7 cellular contexts compared by ENCODE assay signal in the genomic region with DNA sequence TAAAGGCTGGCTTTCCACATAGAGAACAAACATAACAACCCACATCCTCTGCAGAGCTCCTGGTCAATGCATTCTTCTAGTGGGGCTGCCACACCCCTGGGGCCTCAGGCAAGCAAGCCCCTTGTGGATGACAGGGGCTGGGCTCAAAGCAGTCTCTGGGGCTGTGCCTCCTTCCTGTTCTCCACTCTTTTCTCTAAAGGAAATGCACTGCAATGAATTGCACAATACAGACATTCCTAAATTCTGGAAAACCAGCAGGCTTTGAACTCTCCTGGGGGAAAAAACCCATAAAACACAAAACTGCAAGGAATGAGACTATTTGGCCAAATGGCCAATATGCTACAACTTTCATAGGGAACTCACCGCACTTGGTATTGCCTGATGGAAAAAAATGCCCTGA.
DNase-seq lines count a peak whose midpoint lies in the region; FAIRE-seq and TF ChIP-seq lines count a peak whose summit lies in the region.
"Not testable (repeated sequence)": the region's sequence is repeated elsewhere in the genome, so short reads cannot be mapped to it uniquely, and the experiment has no call there.

No MANE protein-coding gene starts in this region.

- H3K79me2 ChIP-seq in fibroblast of lung (ENCODE audit: control insufficient read depth, insufficient read depth, low read length) (peaks cover 15% of the 10 kb centered on the region), keratinocyte (ENCODE audit: control insufficient read depth, insufficient read depth, low read length) (peaks cover 22% of the 10 kb centered on the region)

- H4K20me1 ChIP-seq in fibroblast of lung (ENCODE audit: control insufficient read depth, extremely low read depth, insufficient read depth, low read length); keratinocyte (ENCODE audit: control insufficient read depth, extremely low read depth, insufficient read depth, low read length): not testable (repeated sequence)

- not testable (repeated sequence) for H3K4me2 ChIP-seq in fibroblast of lung (ENCODE audit: extremely low read depth, insufficient read depth, low read length)
- H3K4me2 ChIP-seq in keratinocyte (ENCODE audit: control insufficient read depth, extremely low read depth, insufficient read depth, low read depth, low read length) = peak overlapping the region; percentile 16

- in situ Hi-C loops in astrocyte of the spinal cord (cut with HindIII; ENCODE audit: low sequenced_read_pairs) = not testable (repeated sequence)

- H3K36me3 ChIP-seq in SJSA1; fibroblast of lung (ENCODE audit: control insufficient read depth, insufficient read depth, low read length); keratinocyte (ENCODE audit: control insufficient read depth in 2 of 2, extremely low read depth in 1 of 2, insufficient read depth in 2 of 2, low read length in 2 of 2): not testable (repeated sequence)

- dilution Hi-C loops in keratinocyte (cut with MboI; ENCODE audit: extremely low pct_ligation_motif_present, low sequenced_read_pairs) = not testable (repeated sequence)

- H2AFZ ChIP-seq in fibroblast of lung (ENCODE audit: low read length); keratinocyte (ENCODE audit: control insufficient read depth, low read length): not testable (repeated sequence)

- TF ChIP-seq EP300 in Ishikawa (IDR thresholded peaks at IDR 0.05; ENCODE audit: borderline replicate concordance) = not testable (repeated sequence)

- TF ChIP-seq CTCF in astrocyte of the spinal cord (IDR thresholded peaks at IDR 0.05; ENCODE audit: low read depth, low read length); fibroblast of lung (conservative IDR thresholded peaks at IDR 0.05 in 1 of 2, IDR thresholded peaks at IDR 0.05 in 1 of 2; ENCODE audit: low read depth in 1 of 2, low read length in 2 of 2); keratinocyte (optimal IDR thresholded peaks at IDR 0.05 in 1 of 3, IDR thresholded peaks at IDR 0.05 in 1 of 3, conservative IDR thresholded peaks at IDR 0.05 in 1 of 3; ENCODE audit: extremely low read depth in 1 of 3, insufficient read depth in 2 of 3, low read length in 3 of 3): not testable (repeated sequence)

- H3K27ac ChIP-seq in SJSA1 (peak overlapping the region; percentile 79), fibroblast of lung (ENCODE audit: insufficient read depth, low read length) (peak overlapping the region; percentile 69), keratinocyte (ENCODE audit: control insufficient read depth, insufficient read depth, low read length) (peak overlapping the region; percentile 31)

- H3K9me3 ChIP-seq in SJSA1 (replicated peaks); fibroblast of lung (ENCODE audit: control insufficient read depth, insufficient read depth, low read depth, low read length); keratinocyte (ENCODE audit: control insufficient read depth, low read depth, low read length): not testable (repeated sequence)

- not testable (repeated sequence) for TF ChIP-seq RAD21 in Ishikawa (IDR thresholded peaks at IDR 0.05; ENCODE audit: low read depth)

- H3K9me1 ChIP-seq in keratinocyte (ENCODE audit: control insufficient read depth, extremely low read depth, insufficient read depth, low read length) = not testable (repeated sequence)

- H3K9ac ChIP-seq in fibroblast of lung (ENCODE audit: insufficient read depth, low read length); keratinocyte (ENCODE audit: control insufficient read depth, extremely low read depth, insufficient read depth, low read length): not testable (repeated sequence)

- H3K4me3 ChIP-seq in SJSA1; astrocyte of the spinal cord (ENCODE audit: low read depth, low read length); fibroblast of lung (replicated peaks in 1 of 4; ENCODE audit: control extremely low read depth in 1 of 4, insufficient read depth in 1 of 4, low read depth in 3 of 4, low read length in 4 of 4); keratinocyte (ENCODE audit: control insufficient read depth in 2 of 3, extremely low read depth in 1 of 3, insufficient read depth in 2 of 3, low read depth in 1 of 3, low read length in 3 of 3): not testable (repeated sequence)

- FAIRE-seq in keratinocyte (lab: Jason Lieb, UNC) = peak; percentile 56

- H3K4me1 ChIP-seq in SJSA1 (replicated peaks) (peaks cover 21% of the 10 kb centered on the region), keratinocyte (ENCODE audit: control insufficient read depth, extremely low read depth, insufficient read depth, low read length) (peaks cover 15% of the 10 kb centered on the region)
- not testable (repeated sequence) for H3K4me1 ChIP-seq in fibroblast of lung (ENCODE audit: control insufficient read depth, extremely low read depth, insufficient read depth, low read length)

- not testable (repeated sequence) for H3K27me3 ChIP-seq in SJSA1 (replicated peaks); fibroblast of lung (ENCODE audit: control insufficient read depth, insufficient read depth, low read length); keratinocyte (ENCODE audit: control insufficient read depth, extremely low read depth, insufficient read depth, low read length)

- DNase-seq in EL = peak; percentile 74
- peak; percentile 65 to 71 for DNase-seq in SJSA1 (ENCODE audit: low read depth in 1 of 2, low spot score in 2 of 2)
- DNase-seq in astrocyte of the spinal cord (ENCODE audit: low read depth, low spot score) = peak; percentile 13
- DNase-seq in fibroblast of lung (ENCODE audit: low read depth in 2 of 2) = peak; percentile 37 to 71
- DNase-seq in keratinocyte (ENCODE audit: low read depth, low spot score) = not testable (repeated sequence)
- peak; percentile 56 for DNase-seq in renal cortical epithelial cell (ENCODE audit: low read depth)

TF ChIP-seq in Ishikawa, 13 proteins besides CTCF, POLR2A, EP300 and RAD21:
- 0 out of 2 replicates have a peak, but pooled peaks have one; percentile 52 for TF ChIP-seq CEBPB (IDR thresholded peaks at IDR 0.05)
